Comparison of ENCODE assay signal across 8 cellular contexts in genomic region chr7:140176811-140177702, GRCh38. TPM values are rescaled to one million over a fixed set of nuclear protein-coding genes. Genes with fewer than 3 reads are reported as not detected.
DNase-seq lines count a peak whose midpoint lies in the region; ATAC-seq, FAIRE-seq and TF ChIP-seq lines count a peak whose summit lies in the region.

TSS of gene KDM7A (minus strand) at chr7:140176983. CDS start at chr7:140176937, 46 bp downstream.

- POLR2A ChIA-PET in CD8-positive, alpha-beta memory T cell (lab: Charles Lee) = interaction anchor here (0.7 to 3.9 kb wide), 15 partner anchors 14 to 946 kb away, joined by 3 to 103 read pairs (median 5); partner anchors contain the start of genes LUC7L2, PARP12 and UBN2

- H3K9me3 Mint-ChIP-seq in CD8-positive, alpha-beta memory T cell = no peaks in the 10 kb centered on the region
- H3K9me3 Mint-ChIP-seq in endodermal cell = peaks cover 3% of the 10 kb centered on the region
- H3K9me3 Mint-ChIP-seq in mesothelial cell of epicardium = no peaks in the 10 kb centered on the region

- peak; percentile 84 to 93 (median 91) for DNase-seq in CD8-positive, alpha-beta memory T cell
- DNase-seq in HTR-8/SVneo (ENCODE audit: insufficient read length, low spot score) = peak; percentile 71
- DNase-seq in NOMO-1 treated with dmso at 0.1 percent for 144 hours (lab: John Stamatoyannopoulos, UW; ENCODE audit: unreplicated experiment) = peak; percentile 71
- peak; percentile 62 for DNase-seq in activated CD8-positive, alpha-beta memory T cell treated with anti-CD3 and anti-CD28 coated beads, Interleukin-2, amount 50 U/mL, for 24 hours (ENCODE audit: extremely low read depth)
- peak; percentile 91 for DNase-seq in endodermal cell
- DNase-seq in mesothelial cell of epicardium (ENCODE audit: low spot score in 2 of 2, unreplicated experiment in 2 of 2) = peak; percentile 81 to 87
- DNase-seq in stimulated activated CD8-positive, alpha-beta memory T cell treated with anti-CD3 and anti-CD28 coated beads, Interleukin-15, amount 100 ng/mL, for 1 hour (ENCODE audit: low read depth) = peak; percentile 67

- H3K27me3 ChIP-seq in CD8-positive, alpha-beta memory T cell (ENCODE audit: insufficient read depth, low read length, poor library complexity, severe bottlenecking) = no peaks in the 10 kb centered on the region
- H3K27me3 ChIP-seq in endodermal cell (ENCODE audit: control insufficient read depth, insufficient read depth, low read length, poor library complexity, severe bottlenecking) = peaks cover 27% of the 10 kb centered on the region

- TF ChIP-seq CTCF in endodermal cell (conservative IDR thresholded peaks at IDR 0.05) (no peak), mesothelial cell of epicardium (IDR thresholded peaks at IDR 0.05; ENCODE audit: unreplicated experiment) (no peak)

- H3K27me3 Mint-ChIP-seq in CD8-positive, alpha-beta memory T cell = peaks cover 6 to 7% of the 10 kb centered on the region in 2 donors
- H3K27me3 Mint-ChIP-seq in endodermal cell (ENCODE audit: insufficient read depth) (peaks cover 31% of the 10 kb centered on the region), mesothelial cell of epicardium (ENCODE audit: low read depth) (peaks cover 30% of the 10 kb centered on the region)

- CTCF ChIA-PET in CD8-positive, alpha-beta memory T cell (lab: Charles Lee) = interaction anchor here (1.1 to 4.0 kb wide), 13 partner anchors 12 to 153 kb away, joined by 3 to 30 read pairs (median 5); no protein-coding TSS in a partner anchor

- peaks cover 31 to 43% (median 32%) of the 10 kb centered on the region in 3 donors for H3K4me1 Mint-ChIP-seq in CD8-positive, alpha-beta memory T cell
- H3K4me1 Mint-ChIP-seq in endodermal cell (peaks cover 10% of the 10 kb centered on the region), mesothelial cell of epicardium (peaks cover 13% of the 10 kb centered on the region)

- peak within 1 kb of the TSS; percentile 68 for H3K9ac ChIP-seq in endodermal cell (ENCODE audit: extremely low read depth, low read length, poor library complexity, severe bottlenecking)

- H3K4me3 Mint-ChIP-seq in CD8-positive, alpha-beta memory T cell = peak within 1 kb of the TSS; percentile 89 to 94 (median 92)
- peak within 1 kb of the TSS; percentile 78 for H3K4me3 Mint-ChIP-seq in endodermal cell
- H3K4me3 Mint-ChIP-seq in mesothelial cell of epicardium = peak within 1 kb of the TSS; percentile 86

- peak within 1 kb of the TSS; percentile 86 for H3K27ac ChIP-seq in CD8-positive, alpha-beta memory T cell (ENCODE audit: low read depth, low read length)
- peak within 1 kb of the TSS; percentile 95 for H3K27ac ChIP-seq in endodermal cell (ENCODE audit: low read depth, low read length)

- peak within 1 kb of the TSS; percentile 85 to 96 (median 92) for H3K27ac Mint-ChIP-seq in CD8-positive, alpha-beta memory T cell
- H3K27ac Mint-ChIP-seq in endodermal cell (peak within 1 kb of the TSS; percentile 84), mesothelial cell of epicardium (peak within 1 kb of the TSS; percentile 86)

- H3K36me3 ChIP-seq in CD8-positive, alpha-beta memory T cell (ENCODE audit: insufficient read depth, low read length) = no peaks in the 10 kb centered on the region
- H3K36me3 ChIP-seq in endodermal cell (ENCODE audit: control insufficient read depth, insufficient read depth, low read length) = no peaks in the 10 kb centered on the region

- peak within 1 kb of the TSS; percentile 90 for H3K4me3 ChIP-seq in CD8-positive, alpha-beta memory T cell (ENCODE audit: low read length)
- peak within 1 kb of the TSS; percentile 93 for H3K4me3 ChIP-seq in endodermal cell (ENCODE audit: low read length)

- peak; percentile 66 for ATAC-seq in GM21360 (IDR thresholded peaks at IDR 0.05; ENCODE audit: unreplicated experiment)

- no peaks in the 10 kb centered on the region for H3K9me3 ChIP-seq in CD8-positive, alpha-beta memory T cell (ENCODE audit: low read length)
- no peaks in the 10 kb centered on the region for H3K9me3 ChIP-seq in endodermal cell (ENCODE audit: control insufficient read depth, low read length)

- no peak for FAIRE-seq in HTR-8/SVneo (lab: Jason Lieb, UNC)

- H3K36me3 Mint-ChIP-seq in CD8-positive, alpha-beta memory T cell = peaks cover 0 to 12% (median 0%) of the 10 kb centered on the region in 3 donors
- peaks cover 7% of the 10 kb centered on the region for H3K36me3 Mint-ChIP-seq in endodermal cell (ENCODE audit: low read depth)
- no peaks in the 10 kb centered on the region for H3K36me3 Mint-ChIP-seq in mesothelial cell of epicardium

- H3K4me1 ChIP-seq in CD8-positive, alpha-beta memory T cell (ENCODE audit: insufficient read depth, low read length) = peaks cover 27% of the 10 kb centered on the region
- H3K4me1 ChIP-seq in endodermal cell (ENCODE audit: control insufficient read depth, insufficient read depth, low read length) = no peaks in the 10 kb centered on the region

- WGBS in endodermal cell (ENCODE audit: insufficient coverage in 1 of 2, insufficient read length in 1 of 2), 2 experiments = 0 to 1% methylated on average over 30 to 132 of the region's 132 CpGs

RNA-seq across cellular contexts. Expression of gene KDM7A, which starts in this region (rescaled TPM):
- 1 to 10 TPM; 8.2 to 8.5 TPM for total RNA-seq in CD8-positive, alpha-beta memory T cell
- polyA plus RNA-seq in CD8-positive, alpha-beta memory T cell = 3.5 TPM
- total RNA-seq in endodermal cell (10 to 100 TPM; 22.9 to 24.5 TPM), mesothelial cell of epicardium (6.5 to 8.4 TPM (median 6.6 TPM) in 3 replicates)
- 12.5 TPM for polyA plus RNA-seq in endodermal cell (2013, experiment 1 of 2)
- 11.5 TPM for polyA plus RNA-seq in endodermal cell (2013, experiment 2 of 2)

Comparison
In these comparisons a context has a peak if more than half of its experiments do, and no peak if none do; other contexts are left out.
1. Peak in every context shown above with its lines: DNase-seq, ATAC-seq, H3K4me3 ChIP-seq and H3K27ac ChIP-seq.